ENCODE assay signal across 11 cellular contexts in genomic region chr22:23800297-23801237, GRCh38. TPM values are rescaled to one million over a fixed set of nuclear protein-coding genes. Genes with fewer than 3 reads are reported as not detected.
DNase-seq lines count a peak whose midpoint lies in the region; ATAC-seq and TF ChIP-seq lines count a peak whose summit lies in the region.
"Had no signal": no experiment of that assay in that cellular context is flagged by ENCODE, and none has a peak within 500 bp of the region (broad histone marks: within the 10 kb centered on the region; RNA-seq: fewer than 3 reads in every experiment).

No MANE protein-coding gene starts in this region.

- TF ChIP-seq POLR2A in GM18505 (IDR thresholded peaks at IDR 0.05; ENCODE audit: borderline replicate concordance, extremely low read depth, insufficient read depth, insufficient read length) = peak; percentile 33

- no peak for TF ChIP-seq CTCF in endothelial cell (IDR thresholded peaks at IDR 0.05; ENCODE audit: unreplicated experiment)
- no peak for TF ChIP-seq CTCF in RWPE1 (conservative IDR thresholded peaks at IDR 0.05; ENCODE audit: low read depth)

- POLR2A ChIA-PET in RWPE1 (lab: Yijun Ruan, JAX; ENCODE audit: low non-redundant PET) = no interaction called here

- H3K4me3 Mint-ChIP-seq in endothelial cell (ENCODE audit: unreplicated experiment) = peak overlapping the region; percentile 79

- H3K4me1 Mint-ChIP-seq in endothelial cell (ENCODE audit: unreplicated experiment) = no peaks in the 10 kb centered on the region

- ATAC-seq in GM18505 (IDR thresholded peaks at IDR 0.05; ENCODE audit: unreplicated experiment) = peak; percentile 58
- ATAC-seq in GM21381 (IDR thresholded peaks at IDR 0.05; ENCODE audit: unreplicated experiment) = peak; percentile 55
- peak; percentile 46 for ATAC-seq in HG03159 (IDR thresholded peaks at IDR 0.05; ENCODE audit: unreplicated experiment)
- no peak for ATAC-seq in GM19328 (IDR thresholded peaks at IDR 0.05; ENCODE audit: unreplicated experiment)

- peak overlapping the region; percentile 30 for H3K27ac Mint-ChIP-seq in endothelial cell (ENCODE audit: unreplicated experiment)

- CTCF ChIA-PET in RWPE1 (lab: Yijun Ruan, JAX) = no interaction called here

- no peaks in the 10 kb centered on the region for H3K27me3 Mint-ChIP-seq in endothelial cell (ENCODE audit: unreplicated experiment)

- H3K27ac ChIP-seq in RWPE1 = no peak overlapping the region

- H3K9me3 Mint-ChIP-seq in endothelial cell (ENCODE audit: unreplicated experiment) = no peaks in the 10 kb centered on the region

- H3K36me3 Mint-ChIP-seq in endothelial cell (ENCODE audit: low read depth, unreplicated experiment) = peaks cover 49% of the 10 kb centered on the region

- DNase-seq in endothelial cell (ENCODE audit: low spot score) (no peak), anterior cingulate cortex (lab: John Stamatoyannopoulos, UW) (no peak), RWPE1 (ENCODE audit: low spot score) (no peak), NCI-H345 (lab: John Stamatoyannopoulos, UW) (no peak)
- DNase-seq: activated CD4-positive, alpha-beta T cell treated with anti-CD3 and anti-CD28 coated beads for 4 hours; NCI-H2029 had no signal

RNA-seq across cellular contexts. Expression of gene SMARCB1, which starts 13.8 kb away (rescaled TPM):
- 105 TPM for total RNA-seq in endothelial cell (ENCODE audit: unreplicated experiment)

RNA-seq across cellular contexts. Expression of gene MMP11, which starts 27.9 kb away (rescaled TPM):
- total RNA-seq in endothelial cell (ENCODE audit: unreplicated experiment) = 3.4 TPM

RNA-seq across cellular contexts. Expression of gene CHCHD10, which starts 32.8 kb away (rescaled TPM):
- total RNA-seq in endothelial cell (ENCODE audit: unreplicated experiment) = 55.8 TPM

RNA-seq across cellular contexts. Expression of gene C22orf15, which starts 37.8 kb away (rescaled TPM):
- 2.0 TPM for total RNA-seq in endothelial cell (ENCODE audit: unreplicated experiment)
- total RNA-seq: myocyte had no signal

RNA-seq across cellular contexts. Expression of gene DERL3, which starts 38.2 kb away (rescaled TPM):
- 1.3 TPM for total RNA-seq in endothelial cell (ENCODE audit: unreplicated experiment)
